1 cellular context compared by ENCODE assay signal in genomic region chr1:30381266-30381665, GRCh38.
TF ChIP-seq lines count a peak whose summit lies in the region.

No MANE protein-coding gene starts in this region.

TF ChIP-seq in IMR-90, 13 proteins besides CTCF, POLR2A, EP300 and RAD21 (continued from another document):
- TF ChIP-seq, protein P1, sequence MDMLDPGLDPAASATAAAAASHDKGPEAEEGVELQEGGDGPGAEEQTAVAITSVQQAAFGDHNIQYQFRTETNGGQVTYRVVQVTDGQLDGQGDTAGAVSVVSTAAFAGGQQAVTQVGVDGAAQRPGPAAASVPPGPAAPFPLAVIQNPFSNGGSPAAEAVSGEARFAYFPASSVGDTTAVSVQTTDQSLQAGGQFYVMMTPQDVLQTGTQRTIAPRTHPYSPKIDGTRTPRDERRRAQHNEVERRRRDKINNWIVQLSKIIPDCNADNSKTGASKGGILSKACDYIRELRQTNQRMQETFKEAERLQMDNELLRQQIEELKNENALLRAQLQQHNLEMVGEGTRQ (IDR thresholded peaks at IDR 0.05; ENCODE audit: low read depth, low read length): no peak
- TF ChIP-seq SMC3 (IDR thresholded peaks at IDR 0.05; ENCODE audit: low read depth, low read length) (no peak), CHD1 (IDR thresholded peaks at IDR 0.05; ENCODE audit: low read depth, low read length) (no peak), CEBPB (IDR thresholded peaks at IDR 0.05; ENCODE audit: low read depth, low read length) (no peak), RFX5 (IDR thresholded peaks at IDR 0.05; ENCODE audit: low read depth, low read length) (no peak), NFE2L2 (IDR thresholded peaks at IDR 0.05; ENCODE audit: low read depth, low read length) (no peak), FOS (IDR thresholded peaks at IDR 0.05; ENCODE audit: low read depth, low read length) (no peak), MAZ (IDR thresholded peaks at IDR 0.05; ENCODE audit: borderline replicate concordance, low read depth, low read length) (no peak), RCOR1 (IDR thresholded peaks at IDR 0.05; ENCODE audit: insufficient replicate concordance, low read length) (no peak), MXI1 (IDR thresholded peaks at IDR 0.05; ENCODE audit: borderline replicate concordance, low read depth, low read length) (no peak), BHLHE40 (IDR thresholded peaks at IDR 0.05; ENCODE audit: low read depth, low read length) (no peak)
